ENCODE assay signal across 9 cellular contexts in the genomic region with DNA sequence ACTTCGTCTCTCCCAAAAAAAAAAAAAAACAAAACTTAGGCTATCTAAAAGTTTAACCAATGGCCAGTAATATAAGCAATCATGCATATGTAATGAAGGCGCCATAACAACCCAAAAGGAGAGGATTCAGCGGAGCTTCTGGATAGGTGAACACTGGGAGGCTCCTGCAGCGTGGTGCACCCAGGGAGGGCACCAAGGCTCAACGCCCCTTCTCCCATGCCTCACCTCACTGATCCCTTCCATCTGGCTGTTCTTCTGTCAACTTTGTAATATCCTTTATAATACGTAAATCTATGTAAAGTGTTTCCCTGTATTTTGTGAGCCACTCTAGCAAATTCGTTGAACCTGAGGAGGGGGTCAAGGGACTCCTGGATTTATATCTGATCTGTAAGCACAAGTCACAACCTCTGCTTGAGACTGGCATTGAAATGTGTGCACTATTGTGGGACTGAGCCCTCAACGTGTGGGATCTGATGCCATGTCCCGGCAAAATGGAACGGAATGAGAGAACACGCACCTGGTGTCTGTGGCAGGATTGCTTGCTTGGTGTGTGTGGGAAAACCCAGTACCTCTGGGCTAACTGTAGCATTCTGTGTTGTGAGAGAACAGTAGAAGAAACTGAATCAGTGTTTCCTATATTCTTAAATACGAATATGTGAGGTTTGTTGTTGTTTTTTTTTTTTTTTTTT. TPM values are rescaled to one million over a fixed set of nuclear protein-coding genes. Genes with fewer than 3 reads are reported as not detected.
DNase-seq lines count a peak whose midpoint lies in the region; ATAC-seq, FAIRE-seq and TF ChIP-seq lines count a peak whose summit lies in the region.
"Had no signal": no experiment of that assay in that cellular context is flagged by ENCODE, and none has a peak within 500 bp of the region (broad histone marks: within the 10 kb centered on the region; RNA-seq: fewer than 3 reads in every experiment).

No MANE protein-coding gene starts in this region.

- POLR2A ChIA-PET in K562 (lab: Yijun Ruan, JAX) = interaction anchor here (0.6 to 1.3 kb wide), 2 partner anchors 33 to 483 kb away, joined by 3 to 4 read pairs; no protein-coding TSS in a partner anchor

- WGBS in K562 (ENCODE audit: insufficient coverage, low coverage, missing lambda C conversion rate) = 48% methylated on average over 12 of the region's 12 CpGs
- 53 to 55% methylated on average over 12 of the region's 12 CpGs for WGBS in body of pancreas, 2 donors

- no peaks in the 10 kb centered on the region for H3K9me1 ChIP-seq in K562 (ENCODE audit: control insufficient read depth, insufficient read depth, low read length)

- no peak for TF ChIP-seq EP300 in K562 (IDR thresholded peaks at IDR 0.05; ENCODE audit: low read length)

- no peak overlapping the region for H3K9ac ChIP-seq in K562 (ENCODE audit: insufficient read depth in 1 of 2, low read depth in 2 of 2, low read length in 2 of 2)
- H3K9ac ChIP-seq in mucosa of rectum (ENCODE audit: low read depth in 1 of 2, low read length in 2 of 2) = no peak overlapping the region

- TF ChIP-seq CTCF in cardiac muscle cell (IDR thresholded peaks at IDR 0.05; ENCODE audit: low read depth, low read length) = no peak
- no peak for TF ChIP-seq CTCF in K562 (IDR thresholded peaks at IDR 0.05 in 2 of 3, conservative IDR thresholded peaks at IDR 0.05 in 1 of 3; ENCODE audit: insufficient read depth in 2 of 3, low read depth in 1 of 3, low read length in 3 of 3)
- TF ChIP-seq CTCF in upper lobe of right lung (IDR thresholded peaks at IDR 0.05) = no peak
- no peak for TF ChIP-seq CTCF in body of pancreas (IDR thresholded peaks at IDR 0.05)

- H3K4me1 ChIP-seq in cardiac muscle cell (ENCODE audit: low read depth) (no peaks in the 10 kb centered on the region), K562 (replicated peaks in 1 of 2; ENCODE audit: control insufficient read depth in 2 of 2, insufficient read depth in 2 of 2, low read length in 2 of 2) (peaks cover 0 to 15% of the 10 kb centered on the region in 2 experiments; a peak in 3 of 5 replicates), mucosa of rectum (ENCODE audit: control insufficient read depth in 2 of 2, insufficient read depth in 2 of 2, low read length in 2 of 2) (peaks cover 6 to 8% of the 10 kb centered on the region in 2 donors), upper lobe of right lung (peaks cover 9% of the 10 kb centered on the region), body of pancreas (peaks cover 28% of the 10 kb centered on the region)

- intact Hi-C loops in Right ventricle myocardium inferior (cut with DNase I) (loop anchor here (10.0 kb wide), 1 partner anchor 141 kb away; a partner anchor contains a TSS), K562 (cut with micrococcal nuclease) (no loop called here), upper lobe of right lung (cut with DNase I) (no loop called here), body of pancreas (cut with DNase I) (loop anchor here (10.0 kb wide), 1 partner anchor 141 kb away; a partner anchor contains a TSS)

- CTCF ChIA-PET in K562 (lab: Yijun Ruan, JAX; ENCODE audit: low intra/inter-chr PET ratio) = no interaction called here

- peak overlapping the region; percentile 64 for H2AFZ ChIP-seq in K562 (ENCODE audit: low read depth, low read length)

- no peak overlapping the region for H3K27ac ChIP-seq in cardiac muscle cell
- no peak overlapping the region for H3K27ac ChIP-seq in K562 (ENCODE audit: extremely low read depth, low read depth, low read length)
- H3K27ac ChIP-seq in mucosa of rectum (ENCODE audit: low read depth in 2 of 2, low read length in 2 of 2) = no peak overlapping the region
- H3K27ac ChIP-seq in upper lobe of right lung = no peak overlapping the region
- H3K27ac ChIP-seq in body of pancreas = peak overlapping the region in 1 of 4 donors; percentile 83

- TF ChIP-seq RAD21 in K562 (CRISPR knock-in tag; conservative IDR thresholded peaks at IDR 0.05 in 1 of 2, IDR thresholded peaks at IDR 0.05 in 1 of 2) = no peak

- H3K27me3 ChIP-seq in cardiac muscle cell (no peaks in the 10 kb centered on the region), K562 (ENCODE audit: control insufficient read depth in 2 of 2, insufficient read depth in 2 of 2, low read length in 2 of 2) (no peaks in the 10 kb centered on the region), mucosa of rectum (ENCODE audit: control insufficient read depth in 2 of 2, insufficient read depth in 2 of 2, low read length in 2 of 2) (no peaks in the 10 kb centered on the region), upper lobe of right lung (no peaks in the 10 kb centered on the region), body of pancreas (no peaks in the 10 kb centered on the region)

- TF ChIP-seq POLR2A in K562 (conservative IDR thresholded peaks at IDR 0.05) = no peak
- no peak for TF ChIP-seq POLR2A in body of pancreas (IDR thresholded peaks at IDR 0.05)

- H3K36me3 ChIP-seq in cardiac muscle cell = no peaks in the 10 kb centered on the region
- peaks cover 11% of the 10 kb centered on the region; the same call in 2 of the 3 replicates for H3K36me3 ChIP-seq in K562 (ENCODE audit: control insufficient read depth, insufficient read depth, low read length)
- H3K36me3 ChIP-seq in mucosa of rectum (ENCODE audit: control insufficient read depth in 2 of 2, insufficient read depth in 2 of 2, low read length in 2 of 2) = peaks cover 0 to 5% of the 10 kb centered on the region in 2 donors
- H3K36me3 ChIP-seq in upper lobe of right lung = no peaks in the 10 kb centered on the region
- no peaks in the 10 kb centered on the region for H3K36me3 ChIP-seq in body of pancreas (replicated peaks in 1 of 2; ENCODE audit: insufficient read depth in 1 of 2, low read depth in 2 of 2)

- BruUV-seq in K562 (replicated peaks; lab: Mats Ljungman, UMichigan) = no TSS peak

- peak overlapping the region; percentile 49 for H3K4me2 ChIP-seq in K562 (ENCODE audit: insufficient read depth, low read length)

- peak; percentile 42 for FAIRE-seq in K562 (lab: Jason Lieb, UNC)

- H3K9me3 ChIP-seq in cardiac muscle cell (ENCODE audit: low read depth) (no peaks in the 10 kb centered on the region), K562 (replicated peaks; ENCODE audit: control insufficient read depth, insufficient read depth, low read depth, low read length) (peaks cover 7% of the 10 kb centered on the region), mucosa of rectum (ENCODE audit: control insufficient read depth in 2 of 2, low read length in 2 of 2) (no peaks in the 10 kb centered on the region), upper lobe of right lung (no peaks in the 10 kb centered on the region), body of pancreas (no peaks in the 10 kb centered on the region)

- H4K20me1 ChIP-seq in K562 (replicated peaks; ENCODE audit: control insufficient read depth, insufficient read depth, low read length) = no peaks in the 10 kb centered on the region

- H3K4me3 ChIP-seq in cardiac muscle cell (peak overlapping the region; percentile 68), K562 (no peak overlapping the region), mucosa of rectum (ENCODE audit: low read length in 2 of 2) (peak overlapping the region; percentile 77 to 91), upper lobe of right lung (peak overlapping the region; percentile 64), body of pancreas (no peak overlapping the region)

- in situ Hi-C loops in K562 (cut with MboI) = loop anchor here (10.0 kb wide), 1 partner anchor 551 kb away; no protein-coding TSS in a partner anchor

- DNase-seq in cardiac muscle cell (ENCODE audit: low read depth in 1 of 2, low spot score in 1 of 2) (no peak), Right ventricle myocardium inferior (ENCODE audit: missing footprints) (no peak), K562 (ENCODE audit: extremely low read depth in 1 of 4, low spot score in 3 of 4) (no peak), upper lobe of right lung (no peak), kidney tubule cell (ENCODE audit: low spot score) (no peak), body of pancreas (no peak)
- DNase-seq in activated CD4-positive, CD25-positive, alpha-beta regulatory T cell (lab: John Stamatoyannopoulos, UW) = no peak

- ATAC-seq in Right ventricle myocardium inferior (no peak), K562 (peak; percentile 6; the same call in 2 of the 3 replicates), upper lobe of right lung (no peak), body of pancreas (no peak)

- peaks cover 3% of the 10 kb centered on the region; the same call in 1 of the 3 replicates for H3K79me2 ChIP-seq in K562 (ENCODE audit: control insufficient read depth, insufficient read depth, low read length)

RNA-seq across cellular contexts. Expression of a gene that starts 0.5 kb away (rescaled TPM):
- total RNA-seq in cardiac muscle cell (1.4 and 5.2 TPM in 2 replicates), Right ventricle myocardium inferior (0.73 TPM), K562 (2014; rRNA removed) (1.4 and 1.9 TPM in 2 replicates), K562 (2014; rRNA removed; fragmentation: Illumina TruSeq; extraction: Trizol) (4.3 and 4.9 TPM in 2 replicates), K562 (2015; rRNA removed; fragmentation: Illumina TruSeq; extraction: Trizol) (2.4 and 2.6 TPM in 2 replicates), K562 (2021) (1.9 and 2.2 TPM in 2 replicates), upper lobe of right lung (6.0 TPM), body of pancreas (1 to 10 TPM in 1 of 2 donors, under 1 TPM in 1; 0.78 to 3.3 TPM)
- polyA plus RNA-seq in cardiac muscle cell (1.0 and 4.1 TPM in 2 replicates), K562 (2011; rRNA removed) (5.3 and 7.6 TPM in 2 replicates), K562 (2014; fragmentation: Illumina TruSeq; extraction: Trizol) (4.3 and 6.2 TPM in 2 replicates), K562 (2014; fragmentation: Nextera tagmentation; extraction: Ambion mirVana) (1 to 10 TPM; 2.8 to 3.6 TPM), K562 (2014; rRNA removed) (1.8 and 2.1 TPM in 2 replicates)
- total RNA-seq in K562 (2011; cell fraction: chromatin; rRNA removed; ENCODE audit: low replicate concordance) = 12.7 and 21.1 TPM in 2 replicates
- total RNA-seq in K562 (2011; cell fraction: nucleolus; rRNA removed) = 6.8 and 9.5 TPM in 2 replicates
- 12.6 and 20.8 TPM in 2 replicates for total RNA-seq in K562 (2011; cell fraction: nucleoplasm; rRNA removed)
- 2.8 and 3.5 TPM in 2 replicates for polyA plus RNA-seq in K562 (2011; cell fraction: cytosol; rRNA removed)
- polyA plus RNA-seq in K562 (2011; cell fraction: nucleus; rRNA removed) = 3.7 and 5.7 TPM in 2 replicates
- 1.8 and 4.7 TPM in 2 replicates for polyA plus RNA-seq in K562 (2012)
- 3.7 and 4.5 TPM in 2 replicates for polyA minus RNA-seq in K562 (2011; rRNA and poly(A)+ RNA removed)
- polyA minus RNA-seq in K562 (2011; cell fraction: cytosol; rRNA and poly(A)+ RNA removed) = 1.2 and 2.0 TPM in 2 replicates
- polyA minus RNA-seq in K562 (2011; cell fraction: nucleus; rRNA and poly(A)+ RNA removed) = 1.9 and 2.6 TPM in 2 replicates
- total RNA-seq: SK-MEL-5 had no signal

RNA-seq across cellular contexts. Expression of a gene that starts 34.8 kb away (rescaled TPM):
- 2.9 and 5.8 TPM in 2 replicates for total RNA-seq in cardiac muscle cell
- polyA plus RNA-seq in cardiac muscle cell = 1.9 and 5.8 TPM in 2 replicates
- total RNA-seq in Right ventricle myocardium inferior = 5.1 TPM
- 31.0 and 74.9 TPM in 2 replicates for total RNA-seq in K562 (2011; cell fraction: chromatin; rRNA removed; ENCODE audit: low replicate concordance)
- total RNA-seq in K562 (2011; cell fraction: nucleolus; rRNA removed) = 14.5 and 15.5 TPM in 2 replicates
- total RNA-seq in K562 (2011; cell fraction: nucleoplasm; rRNA removed) = 28.6 and 31.9 TPM in 2 replicates
- total RNA-seq in K562 (2014; rRNA removed) = 3.8 and 5.0 TPM in 2 replicates
- 14.6 and 15.7 TPM in 2 replicates for total RNA-seq in K562 (2014; rRNA removed; fragmentation: Illumina TruSeq; extraction: Trizol)
- total RNA-seq in K562 (2015; rRNA removed; fragmentation: Illumina TruSeq; extraction: Trizol) = 9.1 TPM in 2 replicates
- 7.4 and 8.8 TPM in 2 replicates for total RNA-seq in K562 (2021)
- polyA plus RNA-seq in K562 (2011; rRNA removed) = 4.6 and 9.2 TPM in 2 replicates
- polyA plus RNA-seq in K562 (2011; cell fraction: cytosol; rRNA removed) = 1.8 and 1.9 TPM in 2 replicates
- 3.7 and 5.8 TPM in 2 replicates for polyA plus RNA-seq in K562 (2011; cell fraction: nucleus; rRNA removed)
- polyA plus RNA-seq in K562 (2012) = 3.7 and 4.9 TPM in 2 replicates
- 6.6 and 7.1 TPM in 2 replicates for polyA plus RNA-seq in K562 (2014; fragmentation: Illumina TruSeq; extraction: Trizol)
- 1 to 10 TPM; 3.5 to 5.2 TPM for polyA plus RNA-seq in K562 (2014; fragmentation: Nextera tagmentation; extraction: Ambion mirVana)
- polyA plus RNA-seq in K562 (2014; rRNA removed) = 5.3 and 5.5 TPM in 2 replicates
- polyA minus RNA-seq in K562 (2011; rRNA and poly(A)+ RNA removed) = 20.0 and 20.5 TPM in 2 replicates
- 4.6 and 9.3 TPM in 2 replicates for polyA minus RNA-seq in K562 (2011; cell fraction: cytosol; rRNA and poly(A)+ RNA removed)
- 5.5 and 9.7 TPM in 2 replicates for polyA minus RNA-seq in K562 (2011; cell fraction: nucleus; rRNA and poly(A)+ RNA removed)
- total RNA-seq in upper lobe of right lung = 16.2 TPM
- 1 to 10 TPM; 4.0 to 9.9 TPM for total RNA-seq in body of pancreas

Comparison
In these comparisons a context has a peak if more than half of its experiments do, and no peak if none do; other contexts are left out.
1. H3K4me3 ChIP-seq: peak in cardiac muscle cell (single experiment), mucosa of rectum (2 of 2) and upper lobe of right lung (single experiment); none in K562 (single experiment) and body of pancreas (0 of 2).
2. intact Hi-C loops: an anchor here in Right ventricle myocardium inferior (10.0 kb wide) and body of pancreas (10.0 kb wide); none called in K562 and upper lobe of right lung.